1 cellular context compared by ENCODE assay signal in genomic region chr17:79836952-79837887, GRCh38.
A peak's percentile ranks its signal among the peaks of the same experiment; 100 is the strongest.
TF ChIP-seq lines count a peak whose summit lies in the region.

No MANE protein-coding gene starts in this region.

TF ChIP-seq in WTC11, 78 proteins besides CTCF, POLR2A, EP300 and RAD21 (continued from another document):
- no peak for TF ChIP-seq SOX15 (CRISPR knock-in tag; IDR thresholded peaks at IDR 0.05)
- no peak for TF ChIP-seq ZNF396 (CRISPR knock-in tag; IDR thresholded peaks at IDR 0.05; ENCODE audit: borderline replicate concordance)
- TF ChIP-seq, protein P1, sequence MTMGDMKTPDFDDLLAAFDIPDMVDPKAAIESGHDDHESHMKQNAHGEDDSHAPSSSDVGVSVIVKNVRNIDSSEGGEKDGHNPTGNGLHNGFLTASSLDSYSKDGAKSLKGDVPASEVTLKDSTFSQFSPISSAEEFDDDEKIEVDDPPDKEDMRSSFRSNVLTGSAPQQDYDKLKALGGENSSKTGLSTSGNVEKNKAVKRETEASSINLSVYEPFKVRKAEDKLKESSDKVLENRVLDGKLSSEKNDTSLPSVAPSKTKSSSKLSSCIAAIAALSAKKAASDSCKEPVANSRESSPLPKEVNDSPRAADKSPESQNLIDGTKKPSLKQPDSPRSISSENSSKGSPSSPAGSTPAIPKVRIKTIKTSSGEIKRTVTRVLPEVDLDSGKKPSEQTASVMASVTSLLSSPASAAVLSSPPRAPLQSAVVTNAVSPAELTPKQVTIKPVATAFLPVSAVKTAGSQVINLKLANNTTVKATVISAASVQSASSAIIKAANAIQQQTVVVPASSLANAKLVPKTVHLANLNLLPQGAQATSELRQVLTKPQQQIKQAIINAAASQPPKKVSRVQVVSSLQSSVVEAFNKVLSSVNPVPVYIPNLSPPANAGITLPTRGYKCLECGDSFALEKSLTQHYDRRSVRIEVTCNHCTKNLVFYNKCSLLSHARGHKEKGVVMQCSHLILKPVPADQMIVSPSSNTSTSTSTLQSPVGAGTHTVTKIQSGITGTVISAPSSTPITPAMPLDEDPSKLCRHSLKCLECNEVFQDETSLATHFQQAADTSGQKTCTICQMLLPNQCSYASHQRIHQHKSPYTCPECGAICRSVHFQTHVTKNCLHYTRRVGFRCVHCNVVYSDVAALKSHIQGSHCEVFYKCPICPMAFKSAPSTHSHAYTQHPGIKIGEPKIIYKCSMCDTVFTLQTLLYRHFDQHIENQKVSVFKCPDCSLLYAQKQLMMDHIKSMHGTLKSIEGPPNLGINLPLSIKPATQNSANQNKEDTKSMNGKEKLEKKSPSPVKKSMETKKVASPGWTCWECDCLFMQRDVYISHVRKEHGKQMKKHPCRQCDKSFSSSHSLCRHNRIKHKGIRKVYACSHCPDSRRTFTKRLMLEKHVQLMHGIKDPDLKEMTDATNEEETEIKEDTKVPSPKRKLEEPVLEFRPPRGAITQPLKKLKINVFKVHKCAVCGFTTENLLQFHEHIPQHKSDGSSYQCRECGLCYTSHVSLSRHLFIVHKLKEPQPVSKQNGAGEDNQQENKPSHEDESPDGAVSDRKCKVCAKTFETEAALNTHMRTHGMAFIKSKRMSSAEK (CRISPR knock-in tag; IDR thresholded peaks at IDR 0.05; ENCODE audit: borderline replicate concordance): no peak
- TF ChIP-seq, protein P2, sequence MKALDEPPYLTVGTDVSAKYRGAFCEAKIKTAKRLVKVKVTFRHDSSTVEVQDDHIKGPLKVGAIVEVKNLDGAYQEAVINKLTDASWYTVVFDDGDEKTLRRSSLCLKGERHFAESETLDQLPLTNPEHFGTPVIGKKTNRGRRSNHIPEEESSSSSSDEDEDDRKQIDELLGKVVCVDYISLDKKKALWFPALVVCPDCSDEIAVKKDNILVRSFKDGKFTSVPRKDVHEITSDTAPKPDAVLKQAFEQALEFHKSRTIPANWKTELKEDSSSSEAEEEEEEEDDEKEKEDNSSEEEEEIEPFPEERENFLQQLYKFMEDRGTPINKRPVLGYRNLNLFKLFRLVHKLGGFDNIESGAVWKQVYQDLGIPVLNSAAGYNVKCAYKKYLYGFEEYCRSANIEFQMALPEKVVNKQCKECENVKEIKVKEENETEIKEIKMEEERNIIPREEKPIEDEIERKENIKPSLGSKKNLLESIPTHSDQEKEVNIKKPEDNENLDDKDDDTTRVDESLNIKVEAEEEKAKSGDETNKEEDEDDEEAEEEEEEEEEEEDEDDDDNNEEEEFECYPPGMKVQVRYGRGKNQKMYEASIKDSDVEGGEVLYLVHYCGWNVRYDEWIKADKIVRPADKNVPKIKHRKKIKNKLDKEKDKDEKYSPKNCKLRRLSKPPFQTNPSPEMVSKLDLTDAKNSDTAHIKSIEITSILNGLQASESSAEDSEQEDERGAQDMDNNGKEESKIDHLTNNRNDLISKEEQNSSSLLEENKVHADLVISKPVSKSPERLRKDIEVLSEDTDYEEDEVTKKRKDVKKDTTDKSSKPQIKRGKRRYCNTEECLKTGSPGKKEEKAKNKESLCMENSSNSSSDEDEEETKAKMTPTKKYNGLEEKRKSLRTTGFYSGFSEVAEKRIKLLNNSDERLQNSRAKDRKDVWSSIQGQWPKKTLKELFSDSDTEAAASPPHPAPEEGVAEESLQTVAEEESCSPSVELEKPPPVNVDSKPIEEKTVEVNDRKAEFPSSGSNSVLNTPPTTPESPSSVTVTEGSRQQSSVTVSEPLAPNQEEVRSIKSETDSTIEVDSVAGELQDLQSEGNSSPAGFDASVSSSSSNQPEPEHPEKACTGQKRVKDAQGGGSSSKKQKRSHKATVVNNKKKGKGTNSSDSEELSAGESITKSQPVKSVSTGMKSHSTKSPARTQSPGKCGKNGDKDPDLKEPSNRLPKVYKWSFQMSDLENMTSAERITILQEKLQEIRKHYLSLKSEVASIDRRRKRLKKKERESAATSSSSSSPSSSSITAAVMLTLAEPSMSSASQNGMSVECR (CRISPR knock-in tag; IDR thresholded peaks at IDR 0.05; ENCODE audit: borderline replicate concordance): no peak
- TF ChIP-seq NFYB (CRISPR knock-in tag; conservative IDR thresholded peaks at IDR 0.05; ENCODE audit: low read depth): no peak
- no peak for TF ChIP-seq FOXP1 (CRISPR knock-in tag; IDR thresholded peaks at IDR 0.05; ENCODE audit: borderline replicate concordance)
- no peak for TF ChIP-seq NR1H2 (CRISPR knock-in tag; IDR thresholded peaks at IDR 0.05)
- TF ChIP-seq CDX4 (CRISPR knock-in tag; IDR thresholded peaks at IDR 0.05; ENCODE audit: borderline replicate concordance): no peak
- TF ChIP-seq, protein P3, sequence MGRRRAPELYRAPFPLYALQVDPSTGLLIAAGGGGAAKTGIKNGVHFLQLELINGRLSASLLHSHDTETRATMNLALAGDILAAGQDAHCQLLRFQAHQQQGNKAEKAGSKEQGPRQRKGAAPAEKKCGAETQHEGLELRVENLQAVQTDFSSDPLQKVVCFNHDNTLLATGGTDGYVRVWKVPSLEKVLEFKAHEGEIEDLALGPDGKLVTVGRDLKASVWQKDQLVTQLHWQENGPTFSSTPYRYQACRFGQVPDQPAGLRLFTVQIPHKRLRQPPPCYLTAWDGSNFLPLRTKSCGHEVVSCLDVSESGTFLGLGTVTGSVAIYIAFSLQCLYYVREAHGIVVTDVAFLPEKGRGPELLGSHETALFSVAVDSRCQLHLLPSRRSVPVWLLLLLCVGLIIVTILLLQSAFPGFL (CRISPR knock-in tag; IDR thresholded peaks at IDR 0.05; ENCODE audit: borderline replicate concordance): no peak
- peak; percentile 50 for TF ChIP-seq GABPB1 (CRISPR knock-in tag; IDR thresholded peaks at IDR 0.05)
- no peak for TF ChIP-seq PRDM15 (CRISPR knock-in tag; IDR thresholded peaks at IDR 0.05)
- no peak for TF ChIP-seq ZNF138 (CRISPR knock-in tag; conservative IDR thresholded peaks at IDR 0.05)
- TF ChIP-seq TEAD1 (CRISPR knock-in tag; IDR thresholded peaks at IDR 0.05): no peak
- no peak for TF ChIP-seq ZNF671 (CRISPR knock-in tag; IDR thresholded peaks at IDR 0.05)
- no peak for TF ChIP-seq ZNF416 (CRISPR knock-in tag; IDR thresholded peaks at IDR 0.05)
- TF ChIP-seq, protein P4, sequence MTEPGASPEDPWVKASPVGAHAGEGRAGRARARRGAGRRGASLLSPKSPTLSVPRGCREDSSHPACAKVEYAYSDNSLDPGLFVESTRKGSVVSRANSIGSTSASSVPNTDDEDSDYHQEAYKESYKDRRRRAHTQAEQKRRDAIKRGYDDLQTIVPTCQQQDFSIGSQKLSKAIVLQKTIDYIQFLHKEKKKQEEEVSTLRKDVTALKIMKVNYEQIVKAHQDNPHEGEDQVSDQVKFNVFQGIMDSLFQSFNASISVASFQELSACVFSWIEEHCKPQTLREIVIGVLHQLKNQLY (CRISPR knock-in tag; IDR thresholded peaks at IDR 0.05): no peak
- TF ChIP-seq KAT7 (CRISPR knock-in tag; IDR thresholded peaks at IDR 0.05; ENCODE audit: borderline replicate concordance): no peak
- no peak for TF ChIP-seq JUN (CRISPR knock-in tag; IDR thresholded peaks at IDR 0.05)
- TF ChIP-seq ZNF121 (CRISPR knock-in tag; IDR thresholded peaks at IDR 0.05): no peak
- TF ChIP-seq, protein P5, sequence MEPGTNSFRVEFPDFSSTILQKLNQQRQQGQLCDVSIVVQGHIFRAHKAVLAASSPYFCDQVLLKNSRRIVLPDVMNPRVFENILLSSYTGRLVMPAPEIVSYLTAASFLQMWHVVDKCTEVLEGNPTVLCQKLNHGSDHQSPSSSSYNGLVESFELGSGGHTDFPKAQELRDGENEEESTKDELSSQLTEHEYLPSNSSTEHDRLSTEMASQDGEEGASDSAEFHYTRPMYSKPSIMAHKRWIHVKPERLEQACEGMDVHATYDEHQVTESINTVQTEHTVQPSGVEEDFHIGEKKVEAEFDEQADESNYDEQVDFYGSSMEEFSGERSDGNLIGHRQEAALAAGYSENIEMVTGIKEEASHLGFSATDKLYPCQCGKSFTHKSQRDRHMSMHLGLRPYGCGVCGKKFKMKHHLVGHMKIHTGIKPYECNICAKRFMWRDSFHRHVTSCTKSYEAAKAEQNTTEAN (CRISPR knock-in tag; IDR thresholded peaks at IDR 0.05): no peak
- TF ChIP-seq PRRX2 (CRISPR knock-in tag; IDR thresholded peaks at IDR 0.05): no peak
- TF ChIP-seq, protein P6, sequence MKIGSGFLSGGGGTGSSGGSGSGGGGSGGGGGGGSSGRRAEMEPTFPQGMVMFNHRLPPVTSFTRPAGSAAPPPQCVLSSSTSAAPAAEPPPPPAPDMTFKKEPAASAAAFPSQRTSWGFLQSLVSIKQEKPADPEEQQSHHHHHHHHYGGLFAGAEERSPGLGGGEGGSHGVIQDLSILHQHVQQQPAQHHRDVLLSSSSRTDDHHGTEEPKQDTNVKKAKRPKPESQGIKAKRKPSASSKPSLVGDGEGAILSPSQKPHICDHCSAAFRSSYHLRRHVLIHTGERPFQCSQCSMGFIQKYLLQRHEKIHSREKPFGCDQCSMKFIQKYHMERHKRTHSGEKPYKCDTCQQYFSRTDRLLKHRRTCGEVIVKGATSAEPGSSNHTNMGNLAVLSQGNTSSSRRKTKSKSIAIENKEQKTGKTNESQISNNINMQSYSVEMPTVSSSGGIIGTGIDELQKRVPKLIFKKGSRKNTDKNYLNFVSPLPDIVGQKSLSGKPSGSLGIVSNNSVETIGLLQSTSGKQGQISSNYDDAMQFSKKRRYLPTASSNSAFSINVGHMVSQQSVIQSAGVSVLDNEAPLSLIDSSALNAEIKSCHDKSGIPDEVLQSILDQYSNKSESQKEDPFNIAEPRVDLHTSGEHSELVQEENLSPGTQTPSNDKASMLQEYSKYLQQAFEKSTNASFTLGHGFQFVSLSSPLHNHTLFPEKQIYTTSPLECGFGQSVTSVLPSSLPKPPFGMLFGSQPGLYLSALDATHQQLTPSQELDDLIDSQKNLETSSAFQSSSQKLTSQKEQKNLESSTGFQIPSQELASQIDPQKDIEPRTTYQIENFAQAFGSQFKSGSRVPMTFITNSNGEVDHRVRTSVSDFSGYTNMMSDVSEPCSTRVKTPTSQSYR (CRISPR knock-in tag; IDR thresholded peaks at IDR 0.05): peak; percentile 62; the same call in 1 of the 2 replicates
